2 cellular contexts compared by ENCODE assay signal in the genomic region with DNA sequence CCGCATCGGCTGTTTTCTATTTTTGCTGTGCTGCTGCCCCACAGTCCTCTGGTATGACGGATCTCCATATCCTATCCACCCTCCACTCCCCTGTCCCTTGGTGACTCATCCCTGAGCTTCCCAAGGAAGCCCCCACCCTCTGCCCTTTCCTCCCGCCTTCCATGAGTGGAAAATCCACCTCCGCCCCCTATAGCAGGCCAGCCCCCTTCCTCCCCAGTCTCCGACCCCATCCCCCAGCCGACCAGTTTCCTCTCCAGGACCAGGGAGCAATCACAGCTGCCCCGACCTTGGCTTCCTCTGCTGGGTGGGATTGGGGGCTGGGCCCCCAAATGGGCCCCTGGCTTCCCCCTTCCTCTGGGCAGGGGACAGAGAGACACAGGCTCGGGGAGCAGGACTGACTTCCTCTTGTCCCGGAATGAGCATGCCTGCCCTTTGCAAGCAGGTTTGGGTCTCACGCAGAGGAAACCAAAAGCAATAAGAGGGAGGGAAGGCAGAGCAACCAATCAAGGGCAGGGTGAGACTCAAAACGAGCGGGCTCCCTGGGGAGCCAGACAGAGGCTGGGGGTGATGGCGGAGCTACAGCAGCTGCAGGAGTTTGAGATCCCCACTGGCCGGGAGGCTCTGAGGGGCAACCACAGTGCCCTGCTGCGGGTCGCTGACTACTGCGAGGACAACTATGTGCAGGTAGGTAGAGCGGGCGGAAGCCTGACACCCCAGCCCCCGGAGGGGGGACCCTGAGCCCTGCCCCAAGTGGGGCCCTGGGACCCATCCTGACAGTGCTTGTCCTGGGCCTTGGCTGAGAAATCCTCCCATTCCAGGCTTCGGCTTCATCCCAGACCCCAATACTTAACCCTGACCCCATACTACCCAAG.
A peak's percentile ranks its signal among the peaks of the same experiment; 100 is the strongest.
TF ChIP-seq lines count a peak whose summit lies in the region.

A gene with protein sequence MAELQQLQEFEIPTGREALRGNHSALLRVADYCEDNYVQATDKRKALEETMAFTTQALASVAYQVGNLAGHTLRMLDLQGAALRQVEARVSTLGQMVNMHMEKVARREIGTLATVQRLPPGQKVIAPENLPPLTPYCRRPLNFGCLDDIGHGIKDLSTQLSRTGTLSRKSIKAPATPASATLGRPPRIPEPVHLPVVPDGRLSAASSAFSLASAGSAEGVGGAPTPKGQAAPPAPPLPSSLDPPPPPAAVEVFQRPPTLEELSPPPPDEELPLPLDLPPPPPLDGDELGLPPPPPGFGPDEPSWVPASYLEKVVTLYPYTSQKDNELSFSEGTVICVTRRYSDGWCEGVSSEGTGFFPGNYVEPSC (plus strand): TSS at position 550 of the 872 bp plus-strand sequence. CDS start 18 bp downstream, at position 568.
A gene (minus strand): TSS at position 417 of the 872 bp plus-strand sequence. CDS start 3,152 bp downstream, outside the sequence.

TF ChIP-seq in liver, 16 proteins besides CTCF, POLR2A, EP300 and RAD21:
- TF ChIP-seq, protein P1, sequence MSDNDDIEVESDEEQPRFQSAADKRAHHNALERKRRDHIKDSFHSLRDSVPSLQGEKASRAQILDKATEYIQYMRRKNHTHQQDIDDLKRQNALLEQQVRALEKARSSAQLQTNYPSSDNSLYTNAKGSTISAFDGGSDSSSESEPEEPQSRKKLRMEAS (IDR thresholded peaks at IDR 0.05), result no peak
- TF ChIP-seq NR2F2 (IDR thresholded peaks at IDR 0.05) (peak; percentile 45), EGR1 (IDR thresholded peaks at IDR 0.05; ENCODE audit: low read depth in 2 of 2) (no peak), HNF4G (IDR thresholded peaks at IDR 0.05) (no peak), HNF4A (conservative IDR thresholded peaks at IDR 0.05) (no peak), YY1 (IDR thresholded peaks at IDR 0.05) (peak; percentile 28), TAF1 (conservative IDR thresholded peaks at IDR 0.05) (peak; percentile 22), JUND (IDR thresholded peaks at IDR 0.05) (peak in 1 of 2 donors; percentile 62)
- TF ChIP-seq, protein P2, sequence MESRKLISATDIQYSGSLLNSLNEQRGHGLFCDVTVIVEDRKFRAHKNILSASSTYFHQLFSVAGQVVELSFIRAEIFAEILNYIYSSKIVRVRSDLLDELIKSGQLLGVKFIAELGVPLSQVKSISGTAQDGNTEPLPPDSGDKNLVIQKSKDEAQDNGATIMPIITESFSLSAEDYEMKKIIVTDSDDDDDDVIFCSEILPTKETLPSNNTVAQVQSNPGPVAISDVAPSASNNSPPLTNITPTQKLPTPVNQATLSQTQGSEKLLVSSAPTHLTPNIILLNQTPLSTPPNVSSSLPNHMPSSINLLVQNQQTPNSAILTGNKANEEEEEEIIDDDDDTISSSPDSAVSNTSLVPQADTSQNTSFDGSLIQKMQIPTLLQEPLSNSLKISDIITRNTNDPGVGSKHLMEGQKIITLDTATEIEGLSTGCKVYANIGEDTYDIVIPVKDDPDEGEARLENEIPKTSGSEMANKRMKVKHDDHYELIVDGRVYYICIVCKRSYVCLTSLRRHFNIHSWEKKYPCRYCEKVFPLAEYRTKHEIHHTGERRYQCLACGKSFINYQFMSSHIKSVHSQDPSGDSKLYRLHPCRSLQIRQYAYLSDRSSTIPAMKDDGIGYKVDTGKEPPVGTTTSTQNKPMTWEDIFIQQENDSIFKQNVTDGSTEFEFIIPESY (IDR thresholded peaks at IDR 0.05), result no peak
- TF ChIP-seq, protein P3, sequence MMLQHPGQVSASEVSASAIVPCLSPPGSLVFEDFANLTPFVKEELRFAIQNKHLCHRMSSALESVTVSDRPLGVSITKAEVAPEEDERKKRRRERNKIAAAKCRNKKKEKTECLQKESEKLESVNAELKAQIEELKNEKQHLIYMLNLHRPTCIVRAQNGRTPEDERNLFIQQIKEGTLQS (IDR thresholded peaks at IDR 0.05), result no peak

TF ChIP-seq in HepG2, 621 proteins besides CTCF, POLR2A, EP300 and RAD21:
- TF ChIP-seq REL (CRISPR knock-in tag; conservative IDR thresholded peaks at IDR 0.05) (no peak), NR2F6 (IDR thresholded peaks at IDR 0.05) (no peak), NR2F6 (CRISPR knock-in tag; IDR thresholded peaks at IDR 0.05) (no peak), GATAD2A (CRISPR knock-in tag; IDR thresholded peaks at IDR 0.05) (no peak), ARHGAP35 (CRISPR knock-in tag; IDR thresholded peaks at IDR 0.05; ENCODE audit: borderline replicate concordance) (no peak), THAP11 (CRISPR knock-in tag; IDR thresholded peaks at IDR 0.05) (no peak), CCDC6 (CRISPR knock-in tag; IDR thresholded peaks at IDR 0.05) (no peak), ZNF20 (CRISPR knock-in tag; IDR thresholded peaks at IDR 0.05) (no peak), JUN (CRISPR knock-in tag; IDR thresholded peaks at IDR 0.05) (no peak), ZNF766 (CRISPR knock-in tag; IDR thresholded peaks at IDR 0.05; ENCODE audit: borderline replicate concordance) (no peak), ZNF883 (CRISPR knock-in tag; IDR thresholded peaks at IDR 0.05; ENCODE audit: not compliant biosample characterization) (no peak), ESRRA (CRISPR knock-in tag; IDR thresholded peaks at IDR 0.05; ENCODE audit: low read depth) (no peak), CBFB (CRISPR knock-in tag; IDR thresholded peaks at IDR 0.05) (no peak), FOSL1 (CRISPR knock-in tag; IDR thresholded peaks at IDR 0.05; ENCODE audit: borderline replicate concordance) (no peak), CENPX (CRISPR knock-in tag; IDR thresholded peaks at IDR 0.05) (no peak)
- TF ChIP-seq, protein P4, sequence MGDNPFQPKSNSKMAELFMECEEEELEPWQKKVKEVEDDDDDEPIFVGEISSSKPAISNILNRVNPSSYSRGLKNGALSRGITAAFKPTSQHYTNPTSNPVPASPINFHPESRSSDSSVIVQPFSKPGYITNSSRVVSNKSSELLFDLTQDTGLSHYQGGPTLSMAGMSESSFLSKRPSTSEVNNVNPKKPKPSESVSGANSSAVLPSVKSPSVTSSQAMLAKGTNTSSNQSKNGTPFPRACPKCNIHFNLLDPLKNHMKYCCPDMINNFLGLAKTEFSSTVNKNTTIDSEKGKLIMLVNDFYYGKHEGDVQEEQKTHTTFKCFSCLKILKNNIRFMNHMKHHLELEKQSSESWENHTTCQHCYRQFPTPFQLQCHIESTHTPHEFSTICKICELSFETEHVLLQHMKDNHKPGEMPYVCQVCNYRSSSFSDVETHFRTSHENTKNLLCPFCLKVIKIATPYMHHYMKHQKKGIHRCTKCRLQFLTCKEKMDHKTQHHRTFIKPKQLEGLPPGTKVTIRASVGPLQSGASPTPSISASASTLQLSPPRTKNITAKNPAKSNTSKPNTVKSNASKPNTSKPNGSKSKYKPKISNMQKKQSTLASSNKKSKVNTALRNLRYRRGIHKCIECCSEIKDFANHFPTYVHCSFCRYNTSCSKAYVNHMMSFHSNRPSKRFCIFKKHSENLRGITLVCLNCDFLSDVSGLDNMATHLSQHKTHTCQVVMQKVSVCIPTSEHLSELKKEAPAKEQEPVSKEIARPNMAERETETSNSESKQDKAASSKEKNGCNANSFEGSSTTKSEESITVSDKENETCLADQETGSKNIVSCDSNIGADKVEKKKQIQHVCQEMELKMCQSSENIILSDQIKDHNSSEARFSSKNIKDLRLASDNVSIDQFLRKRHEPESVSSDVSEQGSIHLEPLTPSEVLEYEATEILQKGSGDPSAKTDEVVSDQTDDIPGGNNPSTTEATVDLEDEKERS (CRISPR knock-in tag; IDR thresholded peaks at IDR 0.05), result no peak
- TF ChIP-seq, protein P2 (CRISPR knock-in tag; IDR thresholded peaks at IDR 0.05), result no peak
- TF ChIP-seq, protein P5, sequence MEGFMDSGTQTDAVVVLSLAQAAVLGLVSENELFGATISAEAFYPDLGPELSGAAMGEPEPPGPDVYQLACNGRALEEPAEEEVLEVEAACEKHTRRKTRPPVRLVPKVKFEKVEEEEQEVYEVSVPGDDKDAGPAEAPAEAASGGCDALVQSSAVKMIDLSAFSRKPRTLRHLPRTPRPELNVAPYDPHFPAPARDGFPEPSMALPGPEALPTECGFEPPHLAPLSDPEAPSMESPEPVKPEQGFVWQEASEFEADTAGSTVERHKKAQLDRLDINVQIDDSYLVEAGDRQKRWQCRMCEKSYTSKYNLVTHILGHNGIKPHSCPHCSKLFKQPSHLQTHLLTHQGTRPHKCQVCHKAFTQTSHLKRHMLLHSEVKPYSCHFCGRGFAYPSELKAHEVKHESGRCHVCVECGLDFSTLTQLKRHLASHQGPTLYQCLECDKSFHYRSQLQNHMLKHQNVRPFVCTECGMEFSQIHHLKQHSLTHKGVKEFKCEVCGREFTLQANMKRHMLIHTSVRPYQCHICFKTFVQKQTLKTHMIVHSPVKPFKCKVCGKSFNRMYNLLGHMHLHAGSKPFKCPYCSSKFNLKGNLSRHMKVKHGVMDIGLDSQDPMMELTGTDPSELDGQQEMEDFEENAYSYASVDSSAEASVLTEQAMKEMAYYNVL (CRISPR knock-in tag; IDR thresholded peaks at IDR 0.05; ENCODE audit: borderline replicate concordance), result no peak
